9 cellular contexts compared by ENCODE assay signal in genomic region chr7:116526897-116527296, GRCh38. TPM values are rescaled to one million over a fixed set of nuclear protein-coding genes. Genes with fewer than 3 reads are reported as not detected.
DNase-seq lines count a peak whose midpoint lies in the region; ATAC-seq and TF ChIP-seq lines count a peak whose summit lies in the region.
"Had no signal": no experiment of that assay in that cellular context is flagged by ENCODE, and none has a peak within 500 bp of the region (broad histone marks: within the 10 kb centered on the region; RNA-seq: fewer than 3 reads in every experiment).

No MANE protein-coding gene starts in this region.

- peak overlapping the region; percentile 79 for H3K4me3 ChIP-seq in astrocyte of the cerebellum (ENCODE audit: low read depth, low read length)
- peak overlapping the region; percentile 96 for H3K4me3 ChIP-seq in lower leg skin (ENCODE audit: low read depth, poor library complexity, severe bottlenecking)
- peak overlapping the region; percentile 48 to 63 (median 61) for H3K4me3 ChIP-seq in tibial nerve

- no peak for ATAC-seq in activated T-cell treated with anti-CD3 and anti-CD28 coated beads, Interleukin-2, amount 50 U/mL, for 4 hours

- H3K9me3 Mint-ChIP-seq in activated T-cell treated with anti-CD3 and anti-CD28 coated beads, Interleukin-2, amount 50 U/mL, for 4 hours: no peaks in the 10 kb centered on the region

- H3K4me3 Mint-ChIP-seq in activated T-cell treated with anti-CD3 and anti-CD28 coated beads, Interleukin-2, amount 50 U/mL, for 4 hours: peak overlapping the region; percentile 74

- TF ChIP-seq EP300 in tibial nerve (IDR thresholded peaks at IDR 0.05): no peak

- no peak for DNase-seq in activated T-cell treated with anti-CD3 and anti-CD28 coated beads, Interleukin-2, amount 50 U/mL, for 4 hours
- no peak for DNase-seq in activated T-cell treated with anti-CD3 and anti-CD28 coated beads for 4 hours
- DNase-seq in astrocyte of the cerebellum (ENCODE audit: low read depth): no peak
- no peak for DNase-seq in lower leg skin (ENCODE audit: low spot score in 2 of 2)
- DNase-seq in tibial nerve (ENCODE audit: low spot score in 2 of 2): no peak
- no peak for DNase-seq in posterior cingulate gyrus
- no peak for DNase-seq in NOMO-1 treated with DMSO at 0.1 percent for 48 hours (lab: John Stamatoyannopoulos, UW; ENCODE audit: unreplicated experiment)
- no peak for DNase-seq in stimulated activated CD4-positive, alpha-beta T cell treated with anti-CD3 and anti-CD28 coated beads, Interleukin-4, amount 100 ng/mL, for 1 hour

- peak overlapping the region; percentile 79 to 88 (median 87) for H3K27ac ChIP-seq in tibial nerve
- H3K27ac ChIP-seq: C4-2B had no signal

- in situ Hi-C loops in astrocyte of the cerebellum (cut with HindIII; ENCODE audit: low sequenced_read_pairs): no loop called here

- H3K27me3 ChIP-seq in tibial nerve: no peaks in the 10 kb centered on the region

- no peaks in the 10 kb centered on the region for H3K9me3 ChIP-seq in tibial nerve

- no peaks in the 10 kb centered on the region for H3K36me3 Mint-ChIP-seq in activated T-cell treated with anti-CD3 and anti-CD28 coated beads, Interleukin-2, amount 50 U/mL, for 4 hours (ENCODE audit: insufficient read depth)

- TF ChIP-seq CTCF in astrocyte of the cerebellum (IDR thresholded peaks at IDR 0.05; ENCODE audit: low read depth, low read length, missing control alignments) (no peak), lower leg skin (IDR thresholded peaks at IDR 0.05) (no peak), tibial nerve (IDR thresholded peaks at IDR 0.05) (no peak)

- TF ChIP-seq POLR2A in lower leg skin (IDR thresholded peaks at IDR 0.05) (no peak), tibial nerve (IDR thresholded peaks at IDR 0.05) (no peak)

- intact Hi-C loops in lower leg skin (cut with DNase I; ENCODE audit: low total_unique reads): loop anchor here (10.0 kb wide), 1 partner anchor 272 kb away; no protein-coding TSS in a partner anchor
- intact Hi-C loops in posterior cingulate gyrus (cut with DNase I): loop anchor here (5.0 kb wide), 2 partner anchors 60 to 270 kb away; no protein-coding TSS in a partner anchor

- no peaks in the 10 kb centered on the region for H3K36me3 ChIP-seq in tibial nerve

- H3K4me1 Mint-ChIP-seq in activated T-cell treated with anti-CD3 and anti-CD28 coated beads, Interleukin-2, amount 50 U/mL, for 4 hours (ENCODE audit: low read depth): peaks cover 22% of the 10 kb centered on the region

- 10 to 11% methylated on average over 5 of the region's 5 CpGs for WGBS in lower leg skin, 2 donors
- WGBS in tibial nerve, 2 donors: 29 to 33% methylated on average over 5 of the region's 5 CpGs

- H3K4me1 ChIP-seq in tibial nerve: peaks cover 0 to 73% (median 9%) of the 10 kb centered on the region in 4 donors

- peaks cover 72% of the 10 kb centered on the region for H3K27me3 Mint-ChIP-seq in activated T-cell treated with anti-CD3 and anti-CD28 coated beads, Interleukin-2, amount 50 U/mL, for 4 hours (ENCODE audit: low read depth)

RNA-seq across cellular contexts. Expression of gene CAV1, which starts 2.1 kb away (rescaled TPM):
- 1 to 10 TPM in 2 of 3 donors, under 1 TPM in 1; 0.48 to 1.2 (median 1.1) TPM for total RNA-seq in activated T-cell treated with anti-CD3 and anti-CD28 coated beads, Interleukin-2, amount 50 U/mL, for 4 hours
- total RNA-seq in lower leg skin: 100 to 1,000 TPM in 3 of 4 donors, 10 to 100 TPM in 1; 78.7 to 178 (median 139) TPM
- 100 to 1,000 TPM; 196 to 375 (median 312) TPM for total RNA-seq in tibial nerve

RNA-seq across cellular contexts. Expression of gene CAV2, which starts 27.4 kb away (rescaled TPM):
- under 1 TPM in 2 of 3 donors, not detected in 1; 0.16 to 0.24 TPM for total RNA-seq in activated T-cell treated with anti-CD3 and anti-CD28 coated beads, Interleukin-2, amount 50 U/mL, for 4 hours
- total RNA-seq in lower leg skin: 10 to 100 TPM; 47.3 to 72.1 (median 67.7) TPM
- 100 to 1,000 TPM in 3 of 4 donors, 10 to 100 TPM in 1; 86.4 to 172 (median 132) TPM for total RNA-seq in tibial nerve

Comparison
In these comparisons a context has a peak if more than half of its experiments do, and no peak if none do; other contexts are left out.
1. RNA of gene CAV1, which starts 2.1 kb away (total RNA-seq): 196 to 375 TPM in tibial nerve and 78.7 to 178 TPM in lower leg skin; 0.48 to 1.2 TPM in activated T-cell treated with anti-CD3 and anti-CD28 coated beads, Interleukin-2, amount 50 U/mL, for 4 hours; every median in the first group is over 10 times any median in the second.
2. RNA of gene CAV2, which starts 27.4 kb away (total RNA-seq): 86.4 to 172 TPM in tibial nerve and 47.3 to 72.1 TPM in lower leg skin; 0.16 to 0.24 TPM in activated T-cell treated with anti-CD3 and anti-CD28 coated beads, Interleukin-2, amount 50 U/mL, for 4 hours; every median in the first group is over 10 times any median in the second.
3. Peak in every context shown above with its lines, with median percentiles within 50 percentile points of each other: H3K4me3 ChIP-seq.